14 cellular contexts compared by ENCODE assay signal in genomic region chr19:6729573-6730152, GRCh38. TPM values are rescaled to one million over a fixed set of nuclear protein-coding genes. Genes with fewer than 3 reads are reported as not detected.
DNase-seq lines count a peak whose midpoint lies in the region; ATAC-seq and TF ChIP-seq lines count a peak whose summit lies in the region.
"Had no signal": no experiment of that assay in that cellular context is flagged by ENCODE, and none has a peak within 500 bp of the region (broad histone marks: within the 10 kb centered on the region; RNA-seq: fewer than 3 reads in every experiment).

No MANE protein-coding gene starts in this region.

- H3K27me3 ChIP-seq in HUES6 (ENCODE audit: control insufficient read depth, insufficient read depth, low read length): no peaks in the 10 kb centered on the region
- H3K27me3 ChIP-seq in iPS-15b (ENCODE audit: control insufficient read depth, insufficient read depth, low read length): no peaks in the 10 kb centered on the region

- H3K4me1 Mint-ChIP-seq in progenitor cell of endocrine pancreas (ENCODE audit: low read depth): peaks cover 18% of the 10 kb centered on the region
- H3K4me1 Mint-ChIP-seq: activated CD4-positive, alpha-beta T cell treated with anti-CD3 and anti-CD28 coated beads for 36 hours had no signal

- H3K9me3 ChIP-seq in HUES6 (ENCODE audit: control insufficient read depth, insufficient read depth, low read depth, low read length): no peaks in the 10 kb centered on the region
- H3K9me3 ChIP-seq in iPS-15b (ENCODE audit: control insufficient read depth, insufficient read depth, low read length): no peaks in the 10 kb centered on the region

- peaks cover 19% of the 10 kb centered on the region for H3K36me3 ChIP-seq in HUES6 (ENCODE audit: control insufficient read depth, insufficient read depth, low read length)
- H3K36me3 ChIP-seq in iPS-15b (ENCODE audit: control insufficient read depth, insufficient read depth, low read length): peaks cover 3% of the 10 kb centered on the region

- TF ChIP-seq CTCF in progenitor cell of endocrine pancreas (IDR thresholded peaks at IDR 0.05; ENCODE audit: unreplicated experiment): no peak

- ATAC-seq in HG02610 (IDR thresholded peaks at IDR 0.05; ENCODE audit: unreplicated experiment): no peak
- no peak for ATAC-seq in GM18867 (IDR thresholded peaks at IDR 0.05; ENCODE audit: unreplicated experiment)

- H3K9ac ChIP-seq in HUES6 (ENCODE audit: low read length) (peak overlapping the region; percentile 20), iPS-15b (ENCODE audit: low read depth, low read length) (no peak overlapping the region)

- H3K36me3 Mint-ChIP-seq in progenitor cell of endocrine pancreas (ENCODE audit: insufficient read depth): peaks cover 10% of the 10 kb centered on the region

- DNase-seq in progenitor cell of endocrine pancreas (ENCODE audit: low spot score, unreplicated experiment): no peak
- DNase-seq in KG1 (lab: John Stamatoyannopoulos, UW): no peak
- DNase-seq: Calu3; effector CD4-positive, alpha-beta T cell; GDM1; NCI-H1436 treated with DMSO at 0.1 percent for 48 hours; NCI-H345; SIG-M5 had no signal

- no peak overlapping the region for H3K4me3 Mint-ChIP-seq in progenitor cell of endocrine pancreas (ENCODE audit: low read depth)
- H3K4me3 Mint-ChIP-seq: activated CD4-positive, alpha-beta T cell treated with anti-CD3 and anti-CD28 coated beads for 36 hours; activated naive CD4-positive, alpha-beta T cell treated with anti-CD3 and anti-CD28 coated beads, Interleukin-2, amount 50 U/mL, for 24 hours had no signal

- H3K4me1 ChIP-seq in HUES6 (ENCODE audit: control insufficient read depth, insufficient read depth, low read length): peaks cover 9% of the 10 kb centered on the region
- H3K4me1 ChIP-seq in iPS-15b (ENCODE audit: control insufficient read depth, insufficient read depth, low read length): no peaks in the 10 kb centered on the region

- H3K4me3 ChIP-seq in HUES6 (ENCODE audit: low read depth, low read length) (peak overlapping the region; percentile 23; the same call in 1 of the 2 replicates), iPS-15b (ENCODE audit: low read depth, low read length) (peak overlapping the region; percentile 41)

- peak overlapping the region; percentile 84 for H3K27ac Mint-ChIP-seq in progenitor cell of endocrine pancreas
- H3K27ac Mint-ChIP-seq: activated CD4-positive, alpha-beta T cell treated with anti-CD3 and anti-CD28 coated beads for 36 hours; activated naive CD4-positive, alpha-beta T cell treated with anti-CD3 and anti-CD28 coated beads, Interleukin-2, amount 50 U/mL, for 24 hours had no signal

- H3K27me3 Mint-ChIP-seq in progenitor cell of endocrine pancreas: no peaks in the 10 kb centered on the region
- H3K27me3 Mint-ChIP-seq: activated CD4-positive, alpha-beta T cell treated with anti-CD3 and anti-CD28 coated beads for 36 hours; activated naive CD4-positive, alpha-beta T cell treated with anti-CD3 and anti-CD28 coated beads, Interleukin-2, amount 50 U/mL, for 24 hours had no signal

- no peaks in the 10 kb centered on the region for H3K9me3 Mint-ChIP-seq in progenitor cell of endocrine pancreas (ENCODE audit: low read depth)
- H3K9me3 Mint-ChIP-seq: activated naive CD4-positive, alpha-beta T cell treated with anti-CD3 and anti-CD28 coated beads, Interleukin-2, amount 50 U/mL, for 24 hours had no signal

- H3K27ac ChIP-seq in HUES6 (ENCODE audit: low read depth, low read length): no peak overlapping the region

RNA-seq across cellular contexts. Expression of gene GPR108, which starts 7.7 kb away (rescaled TPM):
- 72.8 and 80.8 TPM in 2 replicates for total RNA-seq in progenitor cell of endocrine pancreas

RNA-seq across cellular contexts. Expression of gene C3, which starts 9.2 kb away (rescaled TPM):
- total RNA-seq in progenitor cell of endocrine pancreas: 1.5 and 1.6 TPM in 2 replicates

RNA-seq across cellular contexts. Expression of gene TRIP10, which starts 9.8 kb away (rescaled TPM):
- total RNA-seq in progenitor cell of endocrine pancreas: 46.0 and 48.2 TPM in 2 replicates

RNA-seq across cellular contexts. Expression of gene SH2D3A, which starts 37.6 kb away (rescaled TPM):
- 19.8 and 20.0 TPM in 2 replicates for total RNA-seq in progenitor cell of endocrine pancreas

RNA-seq across cellular contexts. Expression of gene VAV1, which starts 42.8 kb away (rescaled TPM):
- not detected in 2 replicates for total RNA-seq in progenitor cell of endocrine pancreas
